ENCODE assay signal across 16 cellular contexts in the genomic region with DNA sequence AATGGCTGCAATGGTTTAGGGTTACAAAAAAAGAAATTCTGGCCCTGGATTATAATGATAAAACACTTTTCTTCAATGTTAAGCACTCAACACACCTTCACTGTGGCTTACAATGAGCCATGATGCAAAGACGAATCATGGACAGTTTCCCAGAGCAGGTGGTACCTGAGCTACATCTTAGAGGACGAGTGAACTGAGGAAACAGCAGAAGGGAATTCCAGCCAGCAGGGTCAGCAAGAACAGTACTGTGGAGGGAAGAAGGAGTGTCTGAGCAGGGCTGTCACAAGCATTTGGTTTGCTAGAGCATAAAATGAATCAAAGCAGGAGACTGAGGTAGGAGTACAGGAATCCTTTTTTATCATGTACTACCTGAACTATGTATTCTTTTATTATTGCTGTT.
DNase-seq lines count a peak whose midpoint lies in the region; ATAC-seq, FAIRE-seq and TF ChIP-seq lines count a peak whose summit lies in the region.
"Had no signal": no experiment of that assay in that cellular context is flagged by ENCODE, and none has a peak within 500 bp of the region (broad histone marks: within the 10 kb centered on the region; RNA-seq: fewer than 3 reads in every experiment).

No MANE protein-coding gene starts in this region.

- intact Hi-C loops in left colon (cut with DNase I, micrococcal nuclease): no loop called here

- ATAC-seq in HG03196 (IDR thresholded peaks at IDR 0.05; ENCODE audit: unreplicated experiment): no peak
- ATAC-seq in left colon: no peak
- ATAC-seq: CD8-positive, alpha-beta T cell; K562 had no signal

- TF ChIP-seq POLR2A in GM12892 (IDR thresholded peaks at IDR 0.05; ENCODE audit: low read depth, low read length): no peak

- H3K4me3 ChIP-seq in Loucy (ENCODE audit: low read length, poor library complexity, severe bottlenecking) (no peak overlapping the region), epithelial cell of esophagus (ENCODE audit: low read length) (no peak overlapping the region)
- H3K4me3 ChIP-seq: HAP-1, K562 had no signal

- no peaks in the 10 kb centered on the region for H4K20me1 ChIP-seq in Loucy (ENCODE audit: insufficient read depth, low read length, poor library complexity, severe bottlenecking)

- H3F3A ChIP-seq in Loucy (ENCODE audit: low read depth): peaks cover 4% of the 10 kb centered on the region; the same call in 1 of the 2 replicates

- no peaks in the 10 kb centered on the region for H3K9me2 ChIP-seq in Loucy (replicated peaks; ENCODE audit: low read depth, low read length)

- TF ChIP-seq CTCF in Loucy (conservative IDR thresholded peaks at IDR 0.05; ENCODE audit: low read length) (no peak), epithelial cell of esophagus (IDR thresholded peaks at IDR 0.05; ENCODE audit: insufficient read depth, low read depth, low read length, missing control alignments) (no peak), GM20000 (IDR thresholded peaks at IDR 0.05; ENCODE audit: extremely low read depth, missing control alignments) (no peak)

- no peak overlapping the region for H3K9ac ChIP-seq in Loucy (ENCODE audit: low read depth, low read length, poor library complexity, severe bottlenecking)

- H3K27me3 ChIP-seq in Loucy (ENCODE audit: insufficient read depth, low read length, poor library complexity, severe bottlenecking): no peaks in the 10 kb centered on the region

- no peaks in the 10 kb centered on the region for H3K9me3 ChIP-seq in Loucy (ENCODE audit: insufficient read depth, low read depth, low read length)
- H3K9me3 ChIP-seq: HAP-1 had no signal

- no peaks in the 10 kb centered on the region for H3K36me3 ChIP-seq in Loucy (ENCODE audit: insufficient read depth, low read length)
- H3K36me3 ChIP-seq: HAP-1 had no signal

- peak overlapping the region; percentile 60 for H2AFZ ChIP-seq in Loucy (ENCODE audit: low read length)

- no peaks in the 10 kb centered on the region for H3K79me2 ChIP-seq in Loucy (ENCODE audit: insufficient read depth, low read length)

- peak overlapping the region; percentile 29 for H3K4me2 ChIP-seq in Loucy (ENCODE audit: low read depth, low read length, poor library complexity, severe bottlenecking)

- peak; percentile 58 for FAIRE-seq in GM12892 (lab: Jason Lieb, UNC)
- FAIRE-seq: A204.1, D721Med, H1, K562 had no signal

- H3K4me1 ChIP-seq in Loucy (ENCODE audit: insufficient read depth, low read length, poor library complexity, severe bottlenecking): peaks cover 34% of the 10 kb centered on the region
- H3K4me1 ChIP-seq: HAP-1 had no signal

- DNase-seq in GM12892 (ENCODE audit: insufficient read length) (no peak), epithelial cell of esophagus (ENCODE audit: low read depth) (peak; percentile 22), GM20000 (ENCODE audit: low spot score) (no peak), left colon (no peak), HK-2 (ENCODE audit: unreplicated experiment) (no peak)
- DNase-seq: CD8-positive, alpha-beta T cell; COR-L47; DND-41; GDM1 had no signal
